ENCODE assay signal across 13 cellular contexts in genomic region chr4:139922625-139923024, GRCh38.
DNase-seq lines count a peak whose midpoint lies in the region; ATAC-seq and TF ChIP-seq lines count a peak whose summit lies in the region.
"Had no signal": no experiment of that assay in that cellular context is flagged by ENCODE, and none has a peak within 500 bp of the region (broad histone marks: within the 10 kb centered on the region; RNA-seq: fewer than 3 reads in every experiment).

No MANE protein-coding gene starts in this region.

- no peaks in the 10 kb centered on the region for H3K36me3 ChIP-seq in trophoblast cell (ENCODE audit: control insufficient read depth in 1 of 2, insufficient read depth in 2 of 2, low read length in 2 of 2)
- no peaks in the 10 kb centered on the region for H3K36me3 ChIP-seq in CD8-positive, alpha-beta memory T cell (ENCODE audit: insufficient read depth, low read length)
- H3K36me3 ChIP-seq: upper lobe of right lung had no signal

- no peak overlapping the region for H4K12ac ChIP-seq in trophoblast cell (ENCODE audit: low read depth, low read length)

- H3K79me2 ChIP-seq in trophoblast cell (ENCODE audit: control insufficient read depth, insufficient read depth, low read length, poor library complexity) = no peaks in the 10 kb centered on the region

- peak; percentile 8 for ATAC-seq in esophagus mucosa
- ATAC-seq: activated CD4-positive, CD25-positive, alpha-beta regulatory T cell treated with anti-CD3 and anti-CD28 coated beads, Interleukin-2, amount 50 U/mL, for 24 hours had no signal

- H3K79me1 ChIP-seq in trophoblast cell (ENCODE audit: low read length) = no peaks in the 10 kb centered on the region

- no peak overlapping the region for H4K8ac ChIP-seq in trophoblast cell (ENCODE audit: low read depth, low read length)

- H2AK5ac ChIP-seq in trophoblast cell (ENCODE audit: low read length) = no peak overlapping the region

- H3K27ac Mint-ChIP-seq in activated T-helper 2 cell treated with anti-CD3 and anti-CD28 coated beads, Interferon-gamma antibody, Interleukin-2, Interleukin-4, amounts not matched to agents 10 μg/mL and 5 μg/mL and 100 μg/mL, durations not matched to agents 14 hours and 24 hours and 36 hours = no peak overlapping the region
- no peak overlapping the region for H3K27ac Mint-ChIP-seq in mesothelial cell of epicardium
- no peak overlapping the region for H3K27ac Mint-ChIP-seq in CD8-positive, alpha-beta memory T cell
- H3K27ac Mint-ChIP-seq: activated naive CD4-positive, alpha-beta T cell treated with anti-CD3 and anti-CD28 coated beads, Interleukin-2, amount 10 ng/mL, durations not matched to agents 7 days and 5 days; H9 had no signal

- DNase-seq in G401 (ENCODE audit: low spot score) (peak; percentile 90), NCI-H2081 (lab: John Stamatoyannopoulos, UW) (peak; percentile 58 to 87), trophoblast cell (no peak), mesothelial cell of epicardium (ENCODE audit: low spot score in 2 of 2, unreplicated experiment in 2 of 2) (no peak)
- no peak for DNase-seq in activated T-helper 2 cell treated with anti-CD3 and anti-CD28 coated beads, Interferon-gamma antibody, Interleukin-2, Interleukin-4, amounts not matched to agents 10 μg/mL and 5 μg/mL and 100 μg/mL, durations not matched to agents 14 hours and 24 hours and 36 hours (ENCODE audit: low spot score)
- no peak for DNase-seq in stimulated activated CD4-positive, alpha-beta T cell treated with anti-CD3 and anti-CD28 coated beads, Interleukin-2, amount 100 ng/mL, for 24 hours
- DNase-seq in CD8-positive, alpha-beta memory T cell = no peak
- DNase-seq: activated naive CD4-positive, alpha-beta T cell treated with anti-CD3 and anti-CD28 coated beads, Interleukin-2, amount 10 ng/mL, durations not matched to agents 7 days and 5 days; effector memory CD4-positive, alpha-beta T cell; H9; upper lobe of right lung had no signal

- no CpG with 5 or more reads among the region's 3 CpGs for WGBS in trophoblast cell (ENCODE audit: extremely low coverage, insufficient coverage, insufficient read length)

- H3K9me3 ChIP-seq in trophoblast cell (ENCODE audit: insufficient read depth, low read depth, low read length) = no peaks in the 10 kb centered on the region
- H3K9me3 ChIP-seq in CD8-positive, alpha-beta memory T cell (ENCODE audit: low read length) = no peaks in the 10 kb centered on the region
- H3K9me3 ChIP-seq: upper lobe of right lung had no signal

- no peaks in the 10 kb centered on the region for H3K4me1 Mint-ChIP-seq in activated T-helper 2 cell treated with anti-CD3 and anti-CD28 coated beads, Interferon-gamma antibody, Interleukin-2, Interleukin-4, amounts not matched to agents 10 μg/mL and 5 μg/mL and 100 μg/mL, durations not matched to agents 14 hours and 24 hours and 36 hours (ENCODE audit: low read depth)
- peaks cover 53% of the 10 kb centered on the region for H3K4me1 Mint-ChIP-seq in mesothelial cell of epicardium
- H3K4me1 Mint-ChIP-seq in CD8-positive, alpha-beta memory T cell = no peaks in the 10 kb centered on the region
- H3K4me1 Mint-ChIP-seq: activated naive CD4-positive, alpha-beta T cell treated with anti-CD3 and anti-CD28 coated beads, Interleukin-2, amount 10 ng/mL, durations not matched to agents 7 days and 5 days had no signal

- POLR2A ChIA-PET in CD8-positive, alpha-beta memory T cell (lab: Charles Lee) = no interaction called here

- in situ Hi-C loops in G401 (cut with HindIII; ENCODE audit: low sequenced_read_pairs) = no loop called here

- H2BK12ac ChIP-seq in trophoblast cell (ENCODE audit: low read length) = no peak overlapping the region

- no peak for TF ChIP-seq CTCF in mesothelial cell of epicardium (IDR thresholded peaks at IDR 0.05; ENCODE audit: unreplicated experiment)

- intact Hi-C loops in activated T-helper 2 cell treated with anti-CD3 and anti-CD28 coated beads, Interferon-gamma antibody, Interleukin-2, Interleukin-4, amounts not matched to agents 10 μg/mL and 5 μg/mL and 100 μg/mL, durations not matched to agents 14 hours and 24 hours and 36 hours (cut with micrococcal nuclease) = no loop called here

- H3K27ac ChIP-seq in trophoblast cell (ENCODE audit: low read depth, low read length) = no peak overlapping the region
- no peak overlapping the region for H3K27ac ChIP-seq in CD8-positive, alpha-beta memory T cell (ENCODE audit: low read depth, low read length)
- H3K27ac ChIP-seq: upper lobe of right lung had no signal

- no peaks in the 10 kb centered on the region for H3K36me3 Mint-ChIP-seq in activated T-helper 2 cell treated with anti-CD3 and anti-CD28 coated beads, Interferon-gamma antibody, Interleukin-2, Interleukin-4, amounts not matched to agents 10 μg/mL and 5 μg/mL and 100 μg/mL, durations not matched to agents 14 hours and 24 hours and 36 hours (ENCODE audit: low read depth)
- no peaks in the 10 kb centered on the region for H3K36me3 Mint-ChIP-seq in mesothelial cell of epicardium
- H3K36me3 Mint-ChIP-seq in CD8-positive, alpha-beta memory T cell = no peaks in the 10 kb centered on the region
- H3K36me3 Mint-ChIP-seq: activated naive CD4-positive, alpha-beta T cell treated with anti-CD3 and anti-CD28 coated beads, Interleukin-2, amount 10 ng/mL, durations not matched to agents 7 days and 5 days had no signal

- no peak overlapping the region for H3K4me3 ChIP-seq in trophoblast cell (ENCODE audit: low read depth, low read length)
- H3K4me3 ChIP-seq in CD8-positive, alpha-beta memory T cell (ENCODE audit: low read length) = no peak overlapping the region
- H3K4me3 ChIP-seq: upper lobe of right lung had no signal

- H3K4me1 ChIP-seq in trophoblast cell (ENCODE audit: control insufficient read depth in 1 of 2, insufficient read depth in 2 of 2, low read length in 2 of 2) = peaks cover 4 to 7% of the 10 kb centered on the region in 2 experiments
- no peaks in the 10 kb centered on the region for H3K4me1 ChIP-seq in CD8-positive, alpha-beta memory T cell (ENCODE audit: insufficient read depth, low read length)

- peaks cover 36% of the 10 kb centered on the region for H3K27me3 Mint-ChIP-seq in activated T-helper 2 cell treated with anti-CD3 and anti-CD28 coated beads, Interferon-gamma antibody, Interleukin-2, Interleukin-4, amounts not matched to agents 10 μg/mL and 5 μg/mL and 100 μg/mL, durations not matched to agents 14 hours and 24 hours and 36 hours (ENCODE audit: low read depth)
- no peaks in the 10 kb centered on the region for H3K27me3 Mint-ChIP-seq in mesothelial cell of epicardium (ENCODE audit: low read depth)
- peaks cover 0 to 5% of the 10 kb centered on the region in 2 donors for H3K27me3 Mint-ChIP-seq in CD8-positive, alpha-beta memory T cell

- H3K4me2 ChIP-seq in trophoblast cell (ENCODE audit: low read length) = no peak overlapping the region

- CTCF ChIA-PET in CD8-positive, alpha-beta memory T cell (lab: Charles Lee) = no interaction called here

- peak overlapping the region; percentile 63 for H3K23ac ChIP-seq in trophoblast cell (ENCODE audit: low read length)

- H3K4ac ChIP-seq in trophoblast cell (ENCODE audit: low read depth, low read length) = no peak overlapping the region

- H4K91ac ChIP-seq in trophoblast cell (ENCODE audit: low read depth, low read length) = no peak overlapping the region

- no peaks in the 10 kb centered on the region for H3K9me3 Mint-ChIP-seq in activated T-helper 2 cell treated with anti-CD3 and anti-CD28 coated beads, Interferon-gamma antibody, Interleukin-2, Interleukin-4, amounts not matched to agents 10 μg/mL and 5 μg/mL and 100 μg/mL, durations not matched to agents 14 hours and 24 hours and 36 hours
- no peaks in the 10 kb centered on the region for H3K9me3 Mint-ChIP-seq in mesothelial cell of epicardium
- peaks cover 0 to 3% (median 0%) of the 10 kb centered on the region in 5 donors for H3K9me3 Mint-ChIP-seq in CD8-positive, alpha-beta memory T cell
- H3K9me3 Mint-ChIP-seq: activated naive CD4-positive, alpha-beta T cell treated with anti-CD3 and anti-CD28 coated beads, Interleukin-2, amount 10 ng/mL, durations not matched to agents 7 days and 5 days had no signal

- H3K27me3 ChIP-seq in trophoblast cell (ENCODE audit: insufficient read depth, low read length) = no peaks in the 10 kb centered on the region
- H3K27me3 ChIP-seq in CD8-positive, alpha-beta memory T cell (ENCODE audit: insufficient read depth, low read length, poor library complexity, severe bottlenecking) = no peaks in the 10 kb centered on the region
- H3K27me3 ChIP-seq: upper lobe of right lung had no signal

- no peak overlapping the region for H2BK5ac ChIP-seq in trophoblast cell (ENCODE audit: low read depth, low read length, poor library complexity)

- no peak overlapping the region for H2BK120ac ChIP-seq in trophoblast cell (ENCODE audit: insufficient read depth, low read length, poor library complexity)

- H3K4me3 Mint-ChIP-seq in activated T-helper 2 cell treated with anti-CD3 and anti-CD28 coated beads, Interferon-gamma antibody, Interleukin-2, Interleukin-4, amounts not matched to agents 10 μg/mL and 5 μg/mL and 100 μg/mL, durations not matched to agents 14 hours and 24 hours and 36 hours (ENCODE audit: low read depth) = no peak overlapping the region
- no peak overlapping the region for H3K4me3 Mint-ChIP-seq in mesothelial cell of epicardium
- H3K4me3 Mint-ChIP-seq in CD8-positive, alpha-beta memory T cell = no peak overlapping the region
- H3K4me3 Mint-ChIP-seq: activated naive CD4-positive, alpha-beta T cell treated with anti-CD3 and anti-CD28 coated beads, Interleukin-2, amount 10 ng/mL, durations not matched to agents 7 days and 5 days had no signal

- no peak overlapping the region for H3K18ac ChIP-seq in trophoblast cell (ENCODE audit: low read length)

- no peak overlapping the region for H3K9ac ChIP-seq in trophoblast cell (ENCODE audit: low read length)

- no peak overlapping the region for H3K14ac ChIP-seq in trophoblast cell (ENCODE audit: low read length)

- H2AFZ ChIP-seq in trophoblast cell (ENCODE audit: insufficient read depth, low read length, poor library complexity) = no peak overlapping the region

Comparison
In these comparisons a context has a peak if more than half of its experiments do, and no peak if none do; other contexts are left out.
1. DNase-seq: peak in G401 (single experiment) and NCI-H2081 (2 of 2); none in trophoblast cell (0 of 2), activated T-helper 2 cell treated with anti-CD3 and anti-CD28 coated beads, Interferon-gamma antibody, Interleukin-2, Interleukin-4, amounts not matched to agents 10 μg/mL and 5 μg/mL and 100 μg/mL, durations not matched to agents 14 hours and 24 hours and 36 hours (single experiment), mesothelial cell of epicardium (0 of 2), stimulated activated CD4-positive, alpha-beta T cell treated with anti-CD3 and anti-CD28 coated beads, Interleukin-2, amount 100 ng/mL, for 24 hours (0 of 2) and CD8-positive, alpha-beta memory T cell (0 of 5).